ENCODE assay signal across 9 cellular contexts in genomic region chr4:173529505-173530325, GRCh38. TPM values are rescaled to one million over a fixed set of nuclear protein-coding genes. Genes with fewer than 3 reads are reported as not detected.
DNase-seq lines count a peak whose midpoint lies in the region; ATAC-seq and TF ChIP-seq lines count a peak whose summit lies in the region.
"Had no signal": no experiment of that assay in that cellular context is flagged by ENCODE, and none has a peak within 500 bp of the region (broad histone marks: within the 10 kb centered on the region; RNA-seq: fewer than 3 reads in every experiment).

TSS of gene HAND2 (minus strand) at chr4:173530229. CDS start at chr4:173529289, 940 bp downstream.

- H3K36me3 Mint-ChIP-seq in activated T-cell treated with anti-CD3 and anti-CD28 coated beads, Interleukin-2, amount 50 U/mL, for 24 hours (ENCODE audit: low read depth): no peaks in the 10 kb centered on the region
- H3K36me3 Mint-ChIP-seq in T-cell (peaks cover 3% of the 10 kb centered on the region), progenitor cell of endocrine pancreas (ENCODE audit: insufficient read depth) (no peaks in the 10 kb centered on the region)

- CTCF ChIA-PET in T-cell (lab: Charles Lee): interaction anchor here in 1 of 2 donors (0.5 to 0.7 kb wide), 3 partner anchors 34 to 619 kb away, joined by 3 to 7 read pairs (median 4); no protein-coding TSS in a partner anchor

- H3K27me3 Mint-ChIP-seq in activated T-cell treated with anti-CD3 and anti-CD28 coated beads, Interleukin-2, amount 50 U/mL, for 24 hours: peaks cover 94% of the 10 kb centered on the region
- H3K27me3 Mint-ChIP-seq in T-cell (peaks cover 83 to 90% of the 10 kb centered on the region in 2 donors), progenitor cell of endocrine pancreas (peaks cover 93% of the 10 kb centered on the region)

- H3K9me3 Mint-ChIP-seq in activated T-cell treated with anti-CD3 and anti-CD28 coated beads, Interleukin-2, amount 50 U/mL, for 24 hours: peaks cover 10% of the 10 kb centered on the region
- H3K9me3 Mint-ChIP-seq in T-cell: peaks cover 0 to 4% (median 4%) of the 10 kb centered on the region in 3 donors
- H3K9me3 Mint-ChIP-seq in progenitor cell of endocrine pancreas (ENCODE audit: low read depth): no peaks in the 10 kb centered on the region

- H3K27ac Mint-ChIP-seq in activated T-cell treated with anti-CD3 and anti-CD28 coated beads, Interleukin-2, amount 50 U/mL, for 24 hours: peak within 1 kb of the TSS; percentile 68
- H3K27ac Mint-ChIP-seq in T-cell (peak within 1 kb of the TSS in 1 of 2 donors; percentile 57), progenitor cell of endocrine pancreas (no peak within 1 kb of the TSS)

- peak; percentile 39 for DNase-seq in activated T-cell treated with anti-CD3 and anti-CD28 coated beads, Interleukin-2, amount 50 U/mL, for 24 hours
- DNase-seq in activated T-cell treated with anti-CD3 and anti-CD28 coated beads, Interleukin-2, amount 50 U/mL, for 1 hour: no peak
- DNase-seq in T-cell: no peak
- peak; percentile 90 for DNase-seq in fibroblast of pulmonary artery (ENCODE audit: low read depth)
- no peak for DNase-seq in progenitor cell of endocrine pancreas (ENCODE audit: low spot score, unreplicated experiment)
- DNase-seq in central memory CD4-positive, alpha-beta T cell: no peak
- DNase-seq in RPMI8226: no peak
- DNase-seq: DND-41 had no signal

- peaks cover 23% of the 10 kb centered on the region for H3K4me1 Mint-ChIP-seq in activated T-cell treated with anti-CD3 and anti-CD28 coated beads, Interleukin-2, amount 50 U/mL, for 24 hours (ENCODE audit: low read depth)
- H3K4me1 Mint-ChIP-seq in T-cell (peaks cover 22 to 34% (median 25%) of the 10 kb centered on the region in 3 donors), progenitor cell of endocrine pancreas (ENCODE audit: low read depth) (peaks cover 9% of the 10 kb centered on the region)

- H3K4me3 Mint-ChIP-seq in activated T-cell treated with anti-CD3 and anti-CD28 coated beads, Interleukin-2, amount 50 U/mL, for 24 hours: peak within 1 kb of the TSS; percentile 67
- H3K4me3 Mint-ChIP-seq in T-cell: peak within 1 kb of the TSS; percentile 31 to 79 (median 32)
- peak within 1 kb of the TSS; percentile 75 for H3K4me3 Mint-ChIP-seq in progenitor cell of endocrine pancreas (ENCODE audit: low read depth)

- ATAC-seq in T-cell (replicated peaks in 1 of 4) (peak in 2 of 4 experiments; percentile 24 to 43), HG03108 (IDR thresholded peaks at IDR 0.05; ENCODE audit: unreplicated experiment) (no peak)

- POLR2A ChIA-PET in T-cell (lab: Charles Lee): no interaction called here

- TF ChIP-seq CTCF in fibroblast of pulmonary artery (IDR thresholded peaks at IDR 0.05; ENCODE audit: low read length, missing control alignments): no peak
- TF ChIP-seq CTCF in progenitor cell of endocrine pancreas (IDR thresholded peaks at IDR 0.05; ENCODE audit: unreplicated experiment): no peak

- H3K4me3 ChIP-seq in fibroblast of pulmonary artery (replicated peaks; ENCODE audit: low read depth, low read length): peak within 1 kb of the TSS; percentile 89

RNA-seq across cellular contexts. Expression of gene HAND2, which starts in this region (rescaled TPM):
- total RNA-seq in T-cell (not detected), progenitor cell of endocrine pancreas (2.5 and 3.9 TPM in 2 replicates)

Comparison
In these comparisons a context has a peak if more than half of its experiments do, and no peak if none do; other contexts are left out.
1. DNase-seq: peak in activated T-cell treated with anti-CD3 and anti-CD28 coated beads, Interleukin-2, amount 50 U/mL, for 24 hours (single experiment) and fibroblast of pulmonary artery (single experiment); none in activated T-cell treated with anti-CD3 and anti-CD28 coated beads, Interleukin-2, amount 50 U/mL, for 1 hour (single experiment), T-cell (0 of 34), progenitor cell of endocrine pancreas (single experiment), central memory CD4-positive, alpha-beta T cell (single experiment) and RPMI8226 (single experiment).
2. Peak in every context shown above with its lines, with median percentiles within 50 percentile points of each other: H3K4me3 Mint-ChIP-seq.